In the genomic region with DNA sequence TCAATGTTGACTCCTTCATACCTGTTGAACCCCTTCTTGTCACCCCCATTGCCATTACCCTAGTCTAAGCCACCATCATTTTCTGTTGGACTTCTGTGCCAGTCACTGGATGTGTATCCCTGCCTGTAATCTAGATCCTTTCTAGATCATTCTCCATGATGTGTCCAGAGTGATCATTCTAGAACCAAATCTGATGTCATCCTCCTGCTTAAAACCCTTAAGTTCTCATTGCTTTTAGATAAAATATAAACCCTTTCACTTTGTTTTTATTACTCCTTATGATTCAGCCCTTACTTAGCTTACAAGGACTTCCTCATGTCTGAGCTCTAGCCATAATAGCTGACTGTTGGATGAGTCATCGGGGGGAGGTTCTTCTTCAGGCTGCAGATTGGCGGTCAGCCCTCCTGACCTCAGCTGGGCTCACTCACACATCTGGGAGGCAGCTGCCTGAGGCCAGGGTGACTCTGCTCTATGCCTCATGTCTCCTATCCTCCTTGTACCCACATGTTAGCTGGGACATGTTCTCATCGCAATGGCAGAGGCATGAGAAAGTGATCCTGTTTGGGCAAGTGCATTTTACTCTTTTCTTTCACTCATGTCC, we compare ENCODE assay signal across 8 cellular contexts.
DNase-seq lines count a peak whose midpoint lies in the region; ATAC-seq, FAIRE-seq and TF ChIP-seq lines count a peak whose summit lies in the region.

No MANE protein-coding gene starts in this region.

- H3K23me2 ChIP-seq in H9 (ENCODE audit: insufficient read length, low read depth, low read length, poor library complexity, severe bottlenecking) = no peaks in the 10 kb centered on the region

- H4K20me1 ChIP-seq in H9 (ENCODE audit: control insufficient read depth, insufficient read depth, insufficient read length) = no peaks in the 10 kb centered on the region

- H3K27me3 ChIP-seq in H9 (ENCODE audit: insufficient read depth, low read length) (no peaks in the 10 kb centered on the region), pancreas (no peaks in the 10 kb centered on the region)
- H3K27me3 ChIP-seq in CD8-positive, alpha-beta T cell (ENCODE audit: insufficient read depth, low read length) = no peaks in the 10 kb centered on the region

- H3K36me3 Mint-ChIP-seq in H9 (ENCODE audit: insufficient read depth in 1 of 3, low read depth in 3 of 3) = no peaks in the 10 kb centered on the region
- no peaks in the 10 kb centered on the region for H3K36me3 Mint-ChIP-seq in CD8-positive, alpha-beta T cell

- no peak overlapping the region for H2BK20ac ChIP-seq in H9 (ENCODE audit: low read depth, low read length, poor library complexity, severe bottlenecking)

- no peak for FAIRE-seq in pancreas (lab: Jason Lieb, UNC)

- no peak overlapping the region for H2AFZ ChIP-seq in H9 (ENCODE audit: low read length)

- TF ChIP-seq CTCF in H9 (conservative IDR thresholded peaks at IDR 0.05) = no peak
- TF ChIP-seq CTCF in pancreas (IDR thresholded peaks at IDR 0.05) = no peak
- TF ChIP-seq CTCF in CD8-positive, alpha-beta T cell (IDR thresholded peaks at IDR 0.05) = no peak

- H3K56ac ChIP-seq in H9 (ENCODE audit: insufficient read length, low read depth, low read length) = no peak overlapping the region

- no peak overlapping the region for H3K18ac ChIP-seq in H9 (ENCODE audit: insufficient read length, low read depth, low read length)

- ATAC-seq in esophagus mucosa = peak; percentile 99
- ATAC-seq in pancreas = peak; percentile 58 to 92 (median 82)
- ATAC-seq in HG02798 (IDR thresholded peaks at IDR 0.05; ENCODE audit: poor library complexity, unreplicated experiment) = no peak
- no peak for ATAC-seq in GM18517 (IDR thresholded peaks at IDR 0.05; ENCODE audit: unreplicated experiment)
- ATAC-seq in CD8-positive, alpha-beta T cell = no peak

- H3K9me3 Mint-ChIP-seq in H9 = no peaks in the 10 kb centered on the region
- H3K9me3 Mint-ChIP-seq in CD8-positive, alpha-beta T cell = no peaks in the 10 kb centered on the region

- H3K23ac ChIP-seq in H9 (ENCODE audit: insufficient read length, low read depth, low read length) = no peak overlapping the region

- H3K9me3 ChIP-seq in H9 (ENCODE audit: control insufficient read depth, low read depth, low read length) (no peaks in the 10 kb centered on the region), pancreas (no peaks in the 10 kb centered on the region)
- H3K9me3 ChIP-seq in CD8-positive, alpha-beta T cell (ENCODE audit: low read length) = no peaks in the 10 kb centered on the region

- no peak overlapping the region for H2BK120ac ChIP-seq in H9 (ENCODE audit: low read depth, low read length, poor library complexity, severe bottlenecking)

- no peak overlapping the region for H2AK5ac ChIP-seq in H9 (ENCODE audit: insufficient read length, low read length)

- no peak overlapping the region for H2BK5ac ChIP-seq in H9 (ENCODE audit: insufficient read length, low read length)

- H2BK15ac ChIP-seq in H9 (ENCODE audit: low read depth, low read length) = no peak overlapping the region

- intact Hi-C loops in pancreas (cut with DNase I) = no loop called here
- intact Hi-C loops in CD8-positive, alpha-beta T cell (cut with DNase I, micrococcal nuclease) = no loop called here

- WGBS in H9 (ENCODE audit: extremely low coverage, insufficient read length, low lambda C conversion rate) = no CpG with 5 or more reads among the region's 3 CpGs
- 73 to 90% methylated on average over 3 of the region's 3 CpGs for WGBS in pancreas, 2 donors

- H3K4me1 ChIP-seq in H9 (ENCODE audit: insufficient read depth, low read length) = no peaks in the 10 kb centered on the region
- H3K4me1 ChIP-seq in pancreas = no peaks in the 10 kb centered on the region
- no peaks in the 10 kb centered on the region for H3K4me1 ChIP-seq in CD8-positive, alpha-beta T cell (ENCODE audit: insufficient read depth, low read length)

- no peak overlapping the region for H3T11ph ChIP-seq in H9 (ENCODE audit: low read length)

- no peaks in the 10 kb centered on the region for H3K36me3 ChIP-seq in pancreas
- H3K36me3 ChIP-seq in CD8-positive, alpha-beta T cell (ENCODE audit: insufficient read depth, low read length) = no peaks in the 10 kb centered on the region

- no peak overlapping the region for H3K9ac ChIP-seq in H9 (ENCODE audit: extremely low read depth, insufficient read length, low read length)

- DNase-seq in H9 (peak; percentile 45), RPMI8226 (peak; percentile 45), pancreas (peak in 3 of 6 donors; percentile 11 to 59 (median 36)), DMS79 treated with DMSO at 0.1 percent for 48 hours (lab: John Stamatoyannopoulos, UW) (no peak)
- no peak for DNase-seq in CD8-positive, alpha-beta T cell

- CTCF ChIA-PET in CD8-positive, alpha-beta T cell (lab: Charles Lee) = no interaction called here

- no peak overlapping the region for H3K14ac ChIP-seq in H9 (ENCODE audit: insufficient read depth, low read length)

- POLR2A ChIA-PET in CD8-positive, alpha-beta T cell (lab: Charles Lee) = no interaction called here

- no peak overlapping the region for H2BK12ac ChIP-seq in H9 (ENCODE audit: insufficient read length, low read depth, low read length)

- no peak overlapping the region for H4K8ac ChIP-seq in H9 (replicated peaks; ENCODE audit: insufficient read length, low read depth, low read length)

- no peak overlapping the region for H4K91ac ChIP-seq in H9 (ENCODE audit: insufficient read length, low read depth, low read length)

- H3K4me3 ChIP-seq in pancreas = no peak overlapping the region
- no peak overlapping the region for H3K4me3 ChIP-seq in CD8-positive, alpha-beta T cell (ENCODE audit: low read depth, low read length)

- no peak overlapping the region for H4K5ac ChIP-seq in H9 (ENCODE audit: insufficient read length, low read depth, low read length)

- H3K27me3 Mint-ChIP-seq in H9 (ENCODE audit: low read depth) = no peaks in the 10 kb centered on the region; the same call in 1 of the 2 replicates
- H3K27me3 Mint-ChIP-seq in CD8-positive, alpha-beta T cell (ENCODE audit: low read depth) = peaks cover 2% of the 10 kb centered on the region

- H3K4me3 Mint-ChIP-seq in H9 = no peak overlapping the region
- no peak overlapping the region for H3K4me3 Mint-ChIP-seq in CD8-positive, alpha-beta T cell

- no peak overlapping the region for H3K27ac Mint-ChIP-seq in H9
- no peak overlapping the region for H3K27ac Mint-ChIP-seq in CD8-positive, alpha-beta T cell

- H3K79me2 ChIP-seq in H9 (ENCODE audit: insufficient read depth, low read length) = no peaks in the 10 kb centered on the region

- H3K79me1 ChIP-seq in H9 (ENCODE audit: insufficient read depth, low read depth, low read length, poor library complexity, severe bottlenecking) = no peaks in the 10 kb centered on the region

- H3K4me2 ChIP-seq in H9 (ENCODE audit: insufficient read depth, insufficient read length, low read length) = no peak overlapping the region

- no peak overlapping the region for H3K4ac ChIP-seq in H9 (ENCODE audit: low read depth, low read length)

- H3K27ac ChIP-seq in H9 (ENCODE audit: insufficient read length, low read depth, low read length) (no peak overlapping the region), pancreas (peak overlapping the region in 2 of 4 donors; percentile 17 to 33)
- H3K27ac ChIP-seq in CD8-positive, alpha-beta T cell (ENCODE audit: low read depth, low read length) = no peak overlapping the region

- peaks cover 17 to 19% of the 10 kb centered on the region in 2 experiments for H3K4me1 Mint-ChIP-seq in H9
- no peaks in the 10 kb centered on the region for H3K4me1 Mint-ChIP-seq in CD8-positive, alpha-beta T cell (ENCODE audit: low read depth)

Comparison
In these comparisons a context has a peak if more than half of its experiments do, and no peak if none do; other contexts are left out.
1. DNase-seq: peak in H9 (single experiment) and RPMI8226 (single experiment); none in DMS79 treated with DMSO at 0.1 percent for 48 hours (single experiment) and CD8-positive, alpha-beta T cell (0 of 7).
2. ATAC-seq: peak in esophagus mucosa (single experiment) and pancreas (4 of 4); none in HG02798 (single experiment), GM18517 (single experiment) and CD8-positive, alpha-beta T cell (single experiment).